In genomic region chr2:121524650-121525425, GRCh38 we compare ENCODE assay signal across 19 cellular contexts. TPM values are rescaled to one million over a fixed set of nuclear protein-coding genes. Genes with fewer than 3 reads are reported as not detected.
A peak's percentile ranks its signal among the peaks of the same experiment; 100 is the strongest.
DNase-seq lines count a peak whose midpoint lies in the region; ATAC-seq, FAIRE-seq and TF ChIP-seq lines count a peak whose summit lies in the region.
"Had no signal": no experiment of that assay in that cellular context is flagged by ENCODE, and none has a peak within 500 bp of the region (broad histone marks: within the 10 kb centered on the region; RNA-seq: fewer than 3 reads in every experiment).

No MANE protein-coding gene starts in this region.

- H4K8ac ChIP-seq in H1 (ENCODE audit: extremely low read depth, insufficient read depth, low read length) (peak overlapping the region; percentile 28; the same call in 1 of the 2 replicates), mesenchymal stem cell (ENCODE audit: low read length) (no peak overlapping the region)

- TF ChIP-seq CTCF in BE2C (IDR thresholded peaks at IDR 0.05; ENCODE audit: low read depth, low read length) = no peak
- no peak for TF ChIP-seq CTCF in RWPE2 (IDR thresholded peaks at IDR 0.05; ENCODE audit: poor library complexity, severe bottlenecking)
- no peak for TF ChIP-seq CTCF in H1 (IDR thresholded peaks at IDR 0.05; ENCODE audit: control extremely low read depth in 1 of 3, insufficient read depth in 1 of 3, low read depth in 1 of 3, low read length in 3 of 3)
- TF ChIP-seq CTCF in dorsolateral prefrontal cortex (IDR thresholded peaks at IDR 0.05 in 54 of 56, conservative IDR thresholded peaks at IDR 0.05 in 2 of 56; ENCODE audit: low read depth in 1 of 56, partially characterized antibody in 56 of 56) = no peak

- H3K27me3 ChIP-seq in BE2C = no peaks in the 10 kb centered on the region
- H3K27me3 ChIP-seq in RWPE2 (ENCODE audit: insufficient read depth, poor library complexity, severe bottlenecking) = no peaks in the 10 kb centered on the region
- H3K27me3 ChIP-seq in H1 (replicated peaks in 1 of 4; ENCODE audit: control insufficient read depth in 3 of 4, extremely low read depth in 1 of 4, insufficient read depth in 3 of 4, low read length in 3 of 4) = no peaks in the 10 kb centered on the region
- no peaks in the 10 kb centered on the region for H3K27me3 ChIP-seq in mesenchymal stem cell (ENCODE audit: control insufficient read depth in 1 of 2, insufficient read depth in 1 of 2, low read length in 2 of 2)
- no peaks in the 10 kb centered on the region for H3K27me3 ChIP-seq in dorsolateral prefrontal cortex
- H3K27me3 ChIP-seq: SJCRH30, tibial artery had no signal

- 77% methylated on average over 9 of the region's 9 CpGs; no CpG with 5 or more reads in 1 of the 2 experiments for WGBS in H1 (ENCODE audit: extremely low coverage in 1 of 2, insufficient coverage in 1 of 2, insufficient read length in 1 of 2, insufficient replicate concordance in 2 of 2, low coverage in 1 of 2, low lambda C conversion rate in 2 of 2, missing lambda C conversion rate in 1 of 2), 2 experiments
- WGBS in mesenchymal stem cell = 64% methylated on average over 6 of the region's 9 CpGs

- H3K14ac ChIP-seq in H1 (ENCODE audit: insufficient read length) (no peak overlapping the region), mesenchymal stem cell (ENCODE audit: low read length in 2 of 2) (no peak overlapping the region)

- H4K91ac ChIP-seq in H1 (replicated peaks; ENCODE audit: insufficient read length, low read length) (no peak overlapping the region), mesenchymal stem cell (ENCODE audit: low read length) (peak overlapping the region; percentile 46)

- H4K5ac ChIP-seq in H1 (ENCODE audit: insufficient read length, low read depth, low read length) = no peak overlapping the region

- peaks cover 3% of the 10 kb centered on the region in 2 experiments for H4K20me1 ChIP-seq in H1 (replicated peaks in 1 of 2; ENCODE audit: control insufficient read depth in 1 of 2, insufficient read depth in 2 of 2, low read length in 2 of 2)

- no peak overlapping the region for H2BK20ac ChIP-seq in H1 (ENCODE audit: low read length)

- H3K4ac ChIP-seq in H1 (replicated peaks; ENCODE audit: insufficient read length, low read depth, low read length) (no peak overlapping the region), mesenchymal stem cell (ENCODE audit: low read depth in 1 of 2, low read length in 2 of 2) (no peak overlapping the region)

- POLR2A ChIA-PET in H1 (lab: Charles Lee; ENCODE audit: partially characterized antibody) = interaction anchor here (0.6 kb wide), 1 partner anchor 25 kb away, joined by 3 read pairs; no protein-coding TSS in a partner anchor

- no peak overlapping the region for H3K4me2 ChIP-seq in H1 (ENCODE audit: insufficient read depth in 1 of 2, low read depth in 2 of 2, low read length in 2 of 2)
- no peak overlapping the region for H3K4me2 ChIP-seq in mesenchymal stem cell (ENCODE audit: low read length, poor library complexity, severe bottlenecking)

- peaks cover 3% of the 10 kb centered on the region for H3K79me1 ChIP-seq in H1 (ENCODE audit: low read depth, low read length)
- H3K79me1 ChIP-seq in mesenchymal stem cell (replicated peaks; ENCODE audit: low read length, poor library complexity, severe bottlenecking) = peaks cover 48% of the 10 kb centered on the region

- no peak overlapping the region for H2BK120ac ChIP-seq in H1 (replicated peaks; ENCODE audit: low read depth, low read length)
- H2BK120ac ChIP-seq in mesenchymal stem cell (ENCODE audit: low read depth, low read length) = no peak overlapping the region

- H2AFZ ChIP-seq in H1 (ENCODE audit: low read length) (no peak overlapping the region), mesenchymal stem cell (ENCODE audit: low read depth, low read length) (no peak overlapping the region)

- no peak overlapping the region for H3K56ac ChIP-seq in H1 (replicated peaks; ENCODE audit: insufficient read length, low read depth, low read length)

- TF ChIP-seq EP300 in H1 (IDR thresholded peaks at IDR 0.05; ENCODE audit: borderline replicate concordance in 1 of 2, low read depth in 2 of 2, low read length in 2 of 2) = no peak

- ATAC-seq in RWPE2 (ENCODE audit: low read depth) (peak; percentile 60), HG03460 (IDR thresholded peaks at IDR 0.05; ENCODE audit: unreplicated experiment) (no peak)

- H3K9me3 ChIP-seq in BE2C (no peaks in the 10 kb centered on the region), RWPE2 (ENCODE audit: severe bottlenecking) (no peaks in the 10 kb centered on the region), H1 (ENCODE audit: insufficient read depth in 2 of 2, low read depth in 1 of 2, low read length in 1 of 2) (no peaks in the 10 kb centered on the region), mesenchymal stem cell (ENCODE audit: control insufficient read depth, low read length) (no peaks in the 10 kb centered on the region)
- H3K9me3 ChIP-seq: Caco-2, SJCRH30, tibial artery had no signal

- H3K23me2 ChIP-seq in H1 (ENCODE audit: low read depth, low read length) = no peaks in the 10 kb centered on the region

- H3K23ac ChIP-seq in H1 (ENCODE audit: insufficient read length) = no peak overlapping the region
- H3K23ac ChIP-seq in mesenchymal stem cell (ENCODE audit: low read length in 2 of 2) = no peak overlapping the region

- no peak overlapping the region for H2AK5ac ChIP-seq in H1 (ENCODE audit: low read depth, low read length)
- H2AK5ac ChIP-seq in mesenchymal stem cell (ENCODE audit: low read length, severe bottlenecking) = no peak overlapping the region

- no peak for FAIRE-seq in H1 (lab: Jason Lieb, UNC)

- H3K4me3 ChIP-seq in BE2C (ENCODE audit: low read depth, low read length) (no peak overlapping the region), RWPE2 (ENCODE audit: severe bottlenecking) (no peak overlapping the region), H1 (ENCODE audit: extremely low read depth in 1 of 4, insufficient read depth in 2 of 4, low read depth in 3 of 4, low read length in 4 of 4) (no peak overlapping the region), mesenchymal stem cell (ENCODE audit: insufficient read depth in 1 of 2, low read depth in 1 of 2, low read length in 2 of 2) (no peak overlapping the region), dorsolateral prefrontal cortex (no peak overlapping the region)
- H3K4me3 ChIP-seq: SJCRH30, tibial artery had no signal

- H3K27ac ChIP-seq in RWPE2 (ENCODE audit: poor library complexity, severe bottlenecking) = peak overlapping the region; percentile 97
- no peak overlapping the region for H3K27ac ChIP-seq in H1 (ENCODE audit: low read depth, low read length)
- H3K27ac ChIP-seq in mesenchymal stem cell (ENCODE audit: low read length, poor library complexity, severe bottlenecking) = no peak overlapping the region
- H3K27ac ChIP-seq in dorsolateral prefrontal cortex = peak overlapping the region in 1 of 59 donors; percentile 1
- H3K27ac ChIP-seq: SJCRH30, tibial artery had no signal

- intact Hi-C loops in dorsolateral prefrontal cortex (cut with DNase I) = loop anchor here in 1 of 2 donors (5.0 kb wide), 1 partner anchor 123 kb away; no protein-coding TSS in a partner anchor

- H2BK12ac ChIP-seq in H1 (ENCODE audit: low read depth, low read length) = no peak overlapping the region
- no peak overlapping the region for H2BK12ac ChIP-seq in mesenchymal stem cell (ENCODE audit: low read length in 2 of 2)

- H3K18ac ChIP-seq in H1 (ENCODE audit: extremely low read depth, low read length) (no peak overlapping the region), mesenchymal stem cell (ENCODE audit: low read depth in 1 of 2, low read length in 2 of 2) (no peak overlapping the region)

- no peak overlapping the region for H2BK15ac ChIP-seq in H1 (ENCODE audit: low read length)
- no peak overlapping the region for H2BK15ac ChIP-seq in mesenchymal stem cell (ENCODE audit: low read depth, poor library complexity, severe bottlenecking)

- no peak overlapping the region for H3K9ac ChIP-seq in H1 (replicated peaks in 1 of 4; ENCODE audit: extremely low read depth in 1 of 4, low read depth in 3 of 4, low read length in 3 of 4)
- H3K9ac ChIP-seq in mesenchymal stem cell (ENCODE audit: low read length) = no peak overlapping the region

- no peaks in the 10 kb centered on the region for H3K4me1 ChIP-seq in BE2C
- H3K4me1 ChIP-seq in RWPE2 (ENCODE audit: insufficient read depth, poor library complexity, severe bottlenecking) = peaks cover 48% of the 10 kb centered on the region
- peaks cover 0 to 3% (median 0%) of the 10 kb centered on the region in 4 experiments; a peak in 1 of 7 replicates for H3K4me1 ChIP-seq in H1 (replicated peaks in 1 of 4; ENCODE audit: control insufficient read depth in 3 of 4, insufficient read depth in 4 of 4, low read length in 3 of 4)
- H3K4me1 ChIP-seq in mesenchymal stem cell (ENCODE audit: control insufficient read depth, insufficient read depth, low read depth, low read length) = peaks cover 6% of the 10 kb centered on the region
- H3K4me1 ChIP-seq: Caco-2 had no signal

- H2BK5ac ChIP-seq in H1 (ENCODE audit: low read depth, low read length) (no peak overlapping the region; the same call in 1 of the 2 replicates), mesenchymal stem cell (ENCODE audit: low read depth, low read length, poor library complexity, severe bottlenecking) (no peak overlapping the region)

- peaks cover 0 to 26% of the 10 kb centered on the region in 2 experiments; a peak in 2 of 4 replicates for H3K79me2 ChIP-seq in H1 (ENCODE audit: control insufficient read depth in 1 of 2, insufficient read depth in 2 of 2, low read length in 2 of 2)

- no peaks in the 10 kb centered on the region; the same call in 1 of the 2 replicates for H3K36me3 ChIP-seq in BE2C
- peaks cover 84% of the 10 kb centered on the region for H3K36me3 ChIP-seq in RWPE2 (ENCODE audit: low read depth)
- peaks cover 0 to 11% (median 4%) of the 10 kb centered on the region in 4 experiments; a peak in 5 of 8 replicates for H3K36me3 ChIP-seq in H1 (ENCODE audit: control insufficient read depth in 2 of 4, insufficient read depth in 4 of 4, low read length in 3 of 4)
- H3K36me3 ChIP-seq in mesenchymal stem cell (ENCODE audit: control insufficient read depth in 1 of 2, insufficient read depth in 2 of 2, low read depth in 1 of 2, low read length in 2 of 2) = peaks cover 35 to 66% of the 10 kb centered on the region in 2 experiments

- CTCF ChIA-PET in H1 (lab: Charles Lee; ENCODE audit: partially characterized antibody) = interaction anchor here (0.7 to 1.8 kb wide), 2 partner anchors 16 to 123 kb away, joined by 3 to 5 read pairs; no protein-coding TSS in a partner anchor

- TF ChIP-seq RAD21 in H1 (IDR thresholded peaks at IDR 0.05 in 1 of 2, conservative IDR thresholded peaks at IDR 0.05 in 1 of 2; ENCODE audit: low read depth in 2 of 2, low read length in 2 of 2) = no peak

- no peak for TF ChIP-seq POLR2A in H1 (IDR thresholded peaks at IDR 0.05; ENCODE audit: control extremely low read depth in 1 of 2, low read depth in 2 of 2, low read length in 2 of 2)

- DNase-seq in BE2C = peak; percentile 13
- no peak for DNase-seq in RWPE2 (ENCODE audit: low spot score)
- DNase-seq in H1 (ENCODE audit: low read depth in 1 of 2, low spot score in 2 of 2) = no peak
- DNase-seq in mesenchymal stem cell = no peak
- no peak for DNase-seq in stimulated activated CD4-positive, alpha-beta T cell treated with anti-CD3 and anti-CD28 coated beads, Interleukin-2, amount 100 ng/mL, for 24 hours
- DNase-seq in NCI-H2081 (lab: John Stamatoyannopoulos, UW) = no peak
- no peak for DNase-seq in dorsolateral prefrontal cortex
- DNase-seq: activated naive CD4-positive, alpha-beta T cell treated with anti-CD3 and anti-CD28 coated beads, Interleukin-2, amount 50 U/mL, for 16 hours; Caco-2; central memory CD4-positive, alpha-beta T cell; GF-D8; Karpas-422; NCI-H1417; NCI-H345; NK-92 treated with Interleukin-12 subunit alpha and Interleukin-12 subunit beta, amount 100 ng/mL, for 24 hours; SJCRH30; tibial artery had no signal

RNA-seq across cellular contexts. Expression of gene RNU4ATAC, which starts 5.8 kb away (rescaled TPM):
- 9.3 TPM for polyA plus RNA-seq in BE2C (2012; ENCODE audit: insufficient read depth, insufficient read length, low read depth)
- not detected in 2 replicates for total RNA-seq in H1 (2021; fragmentation: NEBNext Ultra II Directional; extraction: Animal tissue kit (Norgen Biotek cat#: 25700))
- not detected in 2 replicates for polyA plus RNA-seq in H1 (2011; rRNA removed)
- polyA plus RNA-seq in H1 (2011; cell fraction: cytosol; rRNA removed) = not detected
- not detected for polyA plus RNA-seq in H1 (2011; cell fraction: nucleus; rRNA removed)
- not detected in 4 replicates for polyA plus RNA-seq in H1 (2012, experiment 1 of 2)
- polyA plus RNA-seq in H1 (2012, experiment 2 of 2) = not detected
- polyA plus RNA-seq in H1 (2013, experiment 1 of 2) = not detected
- polyA plus RNA-seq in H1 (2013, experiment 2 of 2) = not detected
- polyA minus RNA-seq in H1 (2011; rRNA and poly(A)+ RNA removed) = under 0.01 TPM in 2 replicates
- polyA minus RNA-seq in H1 (2011; cell fraction: cytosol; rRNA and poly(A)+ RNA removed) = 4,605 TPM
- under 0.01 TPM for polyA minus RNA-seq in H1 (2011; cell fraction: nucleus; rRNA and poly(A)+ RNA removed)
- not detected for polyA plus RNA-seq in mesenchymal stem cell (2013, experiment 1 of 2)
- polyA plus RNA-seq in mesenchymal stem cell (2013, experiment 2 of 2) = not detected
- total RNA-seq in dorsolateral prefrontal cortex = 10 to 100 TPM in 2 of 120 experiments, not detected in 118; 19.6 to 23.6 TPM
- total RNA-seq: Caco-2, myocyte had no signal
